In the genomic region with DNA sequence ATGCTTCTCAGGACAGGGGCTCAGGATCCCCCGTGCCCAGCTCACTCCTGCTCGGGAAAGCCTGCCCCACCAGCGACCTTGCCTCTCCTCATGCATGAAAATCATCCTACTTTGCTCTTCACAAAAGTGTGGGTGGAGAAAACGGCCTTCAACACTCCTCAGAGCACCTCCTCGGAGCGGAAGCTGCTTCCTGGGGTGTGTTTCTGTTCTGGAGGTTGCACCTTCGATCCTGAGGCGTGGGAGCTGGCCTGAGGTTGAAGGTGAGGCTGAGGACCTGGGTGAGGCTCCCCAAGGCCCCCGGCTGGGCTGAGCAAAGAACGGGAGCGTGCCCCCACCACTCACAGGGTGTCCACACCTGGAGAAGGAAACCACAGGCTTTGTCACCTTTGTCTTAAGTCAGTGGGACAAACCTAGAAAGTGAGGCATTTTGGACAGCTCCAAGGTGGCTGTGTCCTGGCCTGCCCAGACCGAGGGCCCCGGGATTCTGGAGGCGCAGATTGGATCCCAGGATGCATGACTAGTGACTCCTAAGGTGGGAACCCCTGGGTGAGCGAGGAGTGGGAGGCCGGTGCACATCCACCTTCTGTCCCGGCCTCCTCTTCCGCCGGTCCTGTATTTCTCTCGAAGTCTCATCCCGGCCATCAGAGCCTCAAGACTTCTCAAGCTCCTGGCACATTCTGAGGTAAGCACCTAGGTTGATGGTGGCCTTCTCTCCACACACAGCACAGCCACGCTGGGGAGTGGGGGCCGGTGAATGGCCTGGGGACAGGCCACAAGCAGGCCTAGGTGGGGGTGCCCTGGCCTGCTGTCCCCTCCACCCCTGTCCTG, we compare ENCODE assay signal across 27 cellular contexts.
DNase-seq lines count a peak whose midpoint lies in the region; ATAC-seq and TF ChIP-seq lines count a peak whose summit lies in the region.
"Had no signal": no experiment of that assay in that cellular context is flagged by ENCODE, and none has a peak within 500 bp of the region (broad histone marks: within the 10 kb centered on the region; RNA-seq: fewer than 3 reads in every experiment).

No MANE protein-coding gene starts in this region.

- no peaks in the 10 kb centered on the region for H3K27me3 ChIP-seq in ACC112 (ENCODE audit: insufficient read depth, low read length)
- no peaks in the 10 kb centered on the region for H3K27me3 ChIP-seq in GM23338 (ENCODE audit: insufficient read depth)
- no peaks in the 10 kb centered on the region for H3K27me3 ChIP-seq in neuronal stem cell (ENCODE audit: control insufficient read depth in 3 of 3, insufficient read depth in 3 of 3, low read depth in 1 of 3, low read length in 3 of 3)
- H3K27me3 ChIP-seq in gastroesophageal sphincter = no peaks in the 10 kb centered on the region
- H3K27me3 ChIP-seq: gastrocnemius medialis, left lung had no signal

- no peaks in the 10 kb centered on the region for H4K20me1 ChIP-seq in GM23338 (replicated peaks; ENCODE audit: insufficient read depth)

- no peaks in the 10 kb centered on the region for H3K9me3 Mint-ChIP-seq in GM23338
- H3K9me3 Mint-ChIP-seq in chondrocyte (ENCODE audit: low read depth) = no peaks in the 10 kb centered on the region
- H3K9me3 Mint-ChIP-seq: activated CD4-positive, alpha-beta T cell treated with anti-CD3 and anti-CD28 coated beads, Interleukin-2, amount 10 ng/mL, durations not matched to agents 24 days and 14 days; activated naive CD4-positive, alpha-beta T cell treated with anti-CD3 and anti-CD28 coated beads, Interleukin-2, amount 50 U/mL, for 72 hours; mesothelial cell of epicardium; naive B cell had no signal

- no peak overlapping the region for H3K4ac ChIP-seq in neuronal stem cell (ENCODE audit: low read length)

- DNase-seq in GM23338 (ENCODE audit: low spot score) (no peak), chondrocyte (ENCODE audit: low spot score) (no peak), neuronal stem cell (ENCODE audit: low spot score) (no peak), NCI-H226 (no peak)
- DNase-seq: activated CD4-positive, alpha-beta T cell treated with anti-CD3 and anti-CD28 coated beads, Interleukin-2, amount 10 ng/mL, durations not matched to agents 24 days and 14 days; CD4-positive, CD25-positive, alpha-beta regulatory T cell; dermis blood vessel endothelial cell; DMS 273 treated with DMSO at 0.1 percent for 48 hours; gastrocnemius medialis; hippocampal formation; immature natural killer cell; naive B cell; NCI-H1048; NCI-H187 treated with DMSO at 0.1 percent for 48 hours; NCI-H526; SHP77 treated with DMSO at 0.1 percent for 48 hours; stimulated activated CD8-positive, alpha-beta memory T cell treated with anti-CD3 and anti-CD28 coated beads, Interleukin-4, amount 100 ng/mL, for 48 hours; T1000; trophoblast cell; WERI-Rb-1 had no signal

- H3K9ac ChIP-seq in neuronal stem cell (ENCODE audit: low read depth, low read length, poor library complexity) = peak overlapping the region; percentile 30

- H2AK5ac ChIP-seq in neuronal stem cell (ENCODE audit: low read depth, low read length) = peak overlapping the region; percentile 97

- TF ChIP-seq POLR2A in gastroesophageal sphincter (IDR thresholded peaks at IDR 0.05) = no peak

- H3K27ac Mint-ChIP-seq in GM23338 (no peak overlapping the region), chondrocyte (ENCODE audit: unreplicated experiment) (peak overlapping the region; percentile 96)
- H3K27ac Mint-ChIP-seq: activated CD4-positive, alpha-beta T cell treated with anti-CD3 and anti-CD28 coated beads, Interleukin-2, amount 10 ng/mL, durations not matched to agents 24 days and 14 days; activated naive CD4-positive, alpha-beta T cell treated with anti-CD3 and anti-CD28 coated beads, Interleukin-2, amount 50 U/mL, for 72 hours; CD4-positive, CD25-positive, alpha-beta regulatory T cell had no signal

- H3K36me3 ChIP-seq in ACC112 (ENCODE audit: insufficient read depth, low read length) (no peaks in the 10 kb centered on the region), GM23338 (ENCODE audit: insufficient read depth) (no peaks in the 10 kb centered on the region), neuronal stem cell (replicated peaks in 1 of 2; ENCODE audit: control insufficient read depth in 2 of 2, insufficient read depth in 2 of 2, low read length in 2 of 2) (peaks cover 2% of the 10 kb centered on the region in 2 donors), gastroesophageal sphincter (no peaks in the 10 kb centered on the region)
- H3K36me3 ChIP-seq: gastrocnemius medialis, left lung, WERI-Rb-1 had no signal

- no peak for TF ChIP-seq EP300 in gastroesophageal sphincter (IDR thresholded peaks at IDR 0.05)

- H3K27ac ChIP-seq in ACC112 (ENCODE audit: low read depth, low read length) = peak overlapping the region; percentile 80
- no peak overlapping the region for H3K27ac ChIP-seq in GM23338 (ENCODE audit: low read depth)
- H3K27ac ChIP-seq in neuronal stem cell (replicated peaks; ENCODE audit: low read length) = no peak overlapping the region
- H3K27ac ChIP-seq in gastroesophageal sphincter = no peak overlapping the region
- H3K27ac ChIP-seq: gastrocnemius medialis, HL-60, left lung, WERI-Rb-1 had no signal

- H3K79me1 ChIP-seq in neuronal stem cell (ENCODE audit: low read depth, low read length) = peaks cover 3% of the 10 kb centered on the region

- H2AFZ ChIP-seq in ACC112 (ENCODE audit: low read length, unreplicated experiment) (no peak overlapping the region), GM23338 (0 out of 2 replicates have a peak overlapping the region, but pooled peaks have one; percentile 38), neuronal stem cell (ENCODE audit: low read length) (no peak overlapping the region)

- H3K4me3 ChIP-seq in ACC112 (ENCODE audit: low read depth, low read length) (no peak overlapping the region), GM23338 (no peak overlapping the region), neuronal stem cell (ENCODE audit: low read length in 2 of 2) (no peak overlapping the region), gastroesophageal sphincter (no peak overlapping the region)
- H3K4me3 ChIP-seq: gastrocnemius medialis, left lung had no signal

- H2BK12ac ChIP-seq in neuronal stem cell (ENCODE audit: low read length) = no peak overlapping the region

- H3K27me3 Mint-ChIP-seq in GM23338 (ENCODE audit: insufficient read depth, low read depth, poor library complexity) = peaks cover 6% of the 10 kb centered on the region
- no peaks in the 10 kb centered on the region for H3K27me3 Mint-ChIP-seq in chondrocyte (ENCODE audit: low read depth)
- H3K27me3 Mint-ChIP-seq: activated CD4-positive, alpha-beta T cell treated with anti-CD3 and anti-CD28 coated beads, Interleukin-2, amount 10 ng/mL, durations not matched to agents 24 days and 14 days; CD4-positive, CD25-positive, alpha-beta regulatory T cell had no signal

- peak overlapping the region; percentile 71 for H3K14ac ChIP-seq in neuronal stem cell (ENCODE audit: low read length)

- H3K4me1 ChIP-seq in ACC112 (ENCODE audit: control insufficient read depth, insufficient read depth, low read length, unreplicated experiment) = peaks cover 26% of the 10 kb centered on the region
- no peaks in the 10 kb centered on the region for H3K4me1 ChIP-seq in GM23338 (ENCODE audit: insufficient read depth)
- peaks cover 2 to 3% of the 10 kb centered on the region in 2 donors for H3K4me1 ChIP-seq in neuronal stem cell (ENCODE audit: control insufficient read depth in 2 of 2, insufficient read depth in 1 of 2, low read depth in 1 of 2, low read length in 2 of 2)
- H3K4me1 ChIP-seq in gastroesophageal sphincter = peaks cover 0 to 13% (median 0%) of the 10 kb centered on the region in 3 donors

- H3K23ac ChIP-seq in neuronal stem cell (ENCODE audit: low read depth, low read length, poor library complexity) = peak overlapping the region; percentile 62

- H4K8ac ChIP-seq in neuronal stem cell (ENCODE audit: low read depth, low read length) = no peak overlapping the region

- TF ChIP-seq CTCF in GM23338 (conservative IDR thresholded peaks at IDR 0.05; ENCODE audit: low read depth in 2 of 2) (no peak), chondrocyte (IDR thresholded peaks at IDR 0.05) (no peak), gastroesophageal sphincter (IDR thresholded peaks at IDR 0.05) (no peak)

- no peaks in the 10 kb centered on the region for H3F3A ChIP-seq in GM23338 (replicated peaks; ENCODE audit: low read depth)

- H2BK120ac ChIP-seq in neuronal stem cell (ENCODE audit: low read depth, low read length) = no peak overlapping the region

- no CpG with 5 or more reads among the region's 23 CpGs for WGBS in neuronal stem cell (ENCODE audit: extremely low coverage in 2 of 2, insufficient read length in 2 of 2, insufficient replicate concordance in 1 of 2), 2 donors
- WGBS in gastroesophageal sphincter (ENCODE audit: low coverage in 1 of 2), 2 donors = 87 to 91% methylated on average over 6 of the region's 23 CpGs

- H3K9me3 ChIP-seq in neuronal stem cell (replicated peaks in 1 of 2; ENCODE audit: control insufficient read depth in 2 of 2, insufficient read depth in 1 of 2, low read depth in 1 of 2, low read length in 2 of 2) = peaks cover 0 to 4% of the 10 kb centered on the region in 2 donors
- no peaks in the 10 kb centered on the region for H3K9me3 ChIP-seq in gastroesophageal sphincter
- H3K9me3 ChIP-seq: gastrocnemius medialis, left lung had no signal

- no peak overlapping the region for H4K91ac ChIP-seq in neuronal stem cell (ENCODE audit: low read depth, low read length, poor library complexity)

- H3K4me2 ChIP-seq in GM23338 (no peak overlapping the region), neuronal stem cell (ENCODE audit: insufficient read depth, low read length, poor library complexity, severe bottlenecking) (no peak overlapping the region)

- H3K4me3 Mint-ChIP-seq in GM23338 (no peak overlapping the region), chondrocyte (ENCODE audit: unreplicated experiment) (no peak overlapping the region)
- H3K4me3 Mint-ChIP-seq: activated CD4-positive, alpha-beta T cell treated with anti-CD3 and anti-CD28 coated beads, Interleukin-2, amount 10 ng/mL, durations not matched to agents 24 days and 14 days; CD4-positive, CD25-positive, alpha-beta regulatory T cell; immature natural killer cell; mesothelial cell of epicardium had no signal

- ATAC-seq in GM23338 = no peak
- no peak for ATAC-seq in gastroesophageal sphincter
- ATAC-seq in HG03571 (IDR thresholded peaks at IDR 0.05; ENCODE audit: unreplicated experiment) = no peak
- ATAC-seq: activated naive CD4-positive, alpha-beta T cell treated with anti-CD3 and anti-CD28 coated beads, Interleukin-2, amount 50 U/mL, for 72 hours; gastrocnemius medialis; left lung had no signal

- H3K18ac ChIP-seq in neuronal stem cell (ENCODE audit: low read length) = peak overlapping the region; percentile 76

- H3K9me2 ChIP-seq in GM23338 (ENCODE audit: insufficient read depth) = peaks cover 2% of the 10 kb centered on the region; the same call in 1 of the 2 replicates

- peaks cover 19% of the 10 kb centered on the region for H3K4me1 Mint-ChIP-seq in GM23338
- H3K4me1 Mint-ChIP-seq in chondrocyte (ENCODE audit: low read depth) = peaks cover 37% of the 10 kb centered on the region

- H2BK15ac ChIP-seq in neuronal stem cell (ENCODE audit: low read length) = no peak overlapping the region

- no peaks in the 10 kb centered on the region; the same call in 2 of the 3 replicates for H3K36me3 Mint-ChIP-seq in GM23338 (ENCODE audit: low read depth)
- no peaks in the 10 kb centered on the region for H3K36me3 Mint-ChIP-seq in chondrocyte (ENCODE audit: low read depth)
- H3K36me3 Mint-ChIP-seq: CD4-positive, CD25-positive, alpha-beta regulatory T cell; immature natural killer cell; mesothelial cell of epicardium; naive B cell had no signal

- H3K79me2 ChIP-seq in ACC112 (ENCODE audit: control insufficient read depth, insufficient read depth, low read length, unreplicated experiment) (no peaks in the 10 kb centered on the region), GM23338 (replicated peaks; ENCODE audit: insufficient read depth) (no peaks in the 10 kb centered on the region)

- H2BK5ac ChIP-seq in neuronal stem cell (ENCODE audit: low read length) = no peak overlapping the region
